10 cellular contexts compared by ENCODE assay signal in the genomic region with DNA sequence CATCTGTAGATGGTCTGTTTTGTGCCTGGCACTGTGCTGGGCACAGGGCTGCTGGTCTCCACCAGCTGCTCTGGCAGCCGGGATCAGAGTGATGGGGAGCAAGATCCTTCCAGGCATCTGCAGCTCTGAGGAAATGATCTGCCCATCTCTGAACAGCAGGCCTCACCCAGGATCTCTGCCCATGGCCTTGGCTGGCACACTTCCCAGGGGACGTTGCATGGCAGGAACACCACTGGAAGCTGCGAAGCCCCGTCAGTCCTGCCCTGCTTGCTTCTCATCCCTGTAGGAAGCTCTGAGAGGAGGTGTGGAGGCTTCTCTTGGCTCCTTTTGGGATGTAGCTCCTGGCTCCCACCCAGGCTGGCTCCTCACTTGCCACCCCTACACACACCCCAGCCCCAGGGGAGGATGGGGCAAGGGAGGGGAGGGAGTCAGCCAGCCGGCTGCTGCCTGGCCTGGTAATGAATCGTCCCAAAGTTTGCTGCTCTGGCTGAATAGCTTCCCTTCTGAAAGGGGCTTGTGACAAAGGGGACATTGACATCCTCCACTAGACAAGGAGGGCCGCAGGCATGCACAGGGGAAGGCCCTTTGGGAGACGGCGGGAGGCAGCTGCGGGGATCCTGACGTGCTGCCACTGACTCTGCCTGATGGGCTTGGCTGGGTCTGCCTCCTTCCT.
DNase-seq lines count a peak whose midpoint lies in the region; TF ChIP-seq lines count a peak whose summit lies in the region.
"Had no signal": no experiment of that assay in that cellular context is flagged by ENCODE, and none has a peak within 500 bp of the region (broad histone marks: within the 10 kb centered on the region; RNA-seq: fewer than 3 reads in every experiment).

No MANE protein-coding gene starts in this region.

- H3K4me1 ChIP-seq in adipocyte (ENCODE audit: control insufficient read depth, insufficient read depth, low read length): no peaks in the 10 kb centered on the region
- H3K4me1 ChIP-seq in spleen: peaks cover 0 to 5% (median 2%) of the 10 kb centered on the region in 6 donors

- H3K9ac ChIP-seq in adipocyte (ENCODE audit: low read length): no peak overlapping the region

- no peak for TF ChIP-seq CTCF in spleen (IDR thresholded peaks at IDR 0.05 in 8 of 11, conservative IDR thresholded peaks at IDR 0.05 in 3 of 11)

- H3K4me3 ChIP-seq in adipocyte (ENCODE audit: low read length): no peak overlapping the region
- H3K4me3 ChIP-seq in spleen: no peak overlapping the region

- H3K27me3 ChIP-seq in adipocyte (replicated peaks; ENCODE audit: control insufficient read depth, insufficient read depth, low read length) (peaks cover 11% of the 10 kb centered on the region), spleen (replicated peaks in 1 of 7) (no peaks in the 10 kb centered on the region)

- WGBS in spleen, 5 donors: 74 to 87% (median 80%) methylated on average over 2 to 11 of the region's 11 CpGs

- TF ChIP-seq POLR2A in spleen (IDR thresholded peaks at IDR 0.05): no peak

- no peak overlapping the region for H3K27ac ChIP-seq in spleen

- H3K9me3 ChIP-seq in adipocyte (ENCODE audit: control insufficient read depth, low read length) (no peaks in the 10 kb centered on the region), spleen (no peaks in the 10 kb centered on the region)

- H3K36me3 ChIP-seq in adipocyte (ENCODE audit: control insufficient read depth, insufficient read depth, low read length, severe bottlenecking) (no peaks in the 10 kb centered on the region), spleen (no peaks in the 10 kb centered on the region)

- intact Hi-C loops in spleen (cut with DNase I; ENCODE audit: low total_unique reads): no loop called here

- DNase-seq in NCI-H1694 (lab: John Stamatoyannopoulos, UW): peak; percentile 10
- no peak for DNase-seq in NCI-H1694 treated with DMSO at 0.1 percent for 48 hours (lab: John Stamatoyannopoulos, UW)
- peak; percentile 39 for DNase-seq in adipocyte (ENCODE audit: low read depth)
- DNase-seq in hippocampal formation (lab: John Stamatoyannopoulos, UW): peak; percentile 45 to 64
- peak; percentile 21 for DNase-seq in spleen
- no peak for DNase-seq in activated T-cell treated with anti-CD3 and anti-CD28 coated beads, Interleukin-2, amount 50 U/mL, for 48 hours
- DNase-seq in DMS153 treated with DMSO at 0.1 percent for 48 hours (lab: John Stamatoyannopoulos, UW; ENCODE audit: unreplicated experiment): no peak
- DNase-seq in HPDE6-E6E7 (ENCODE audit: extremely low spot score): no peak
- DNase-seq: NCI-H187, OCI-M1 had no signal

Comparison
In these comparisons a context has a peak if more than half of its experiments do, and no peak if none do; other contexts are left out.
1. DNase-seq: peak in NCI-H1694 (single experiment), adipocyte (single experiment), hippocampal formation (2 of 2) and spleen (single experiment); none in NCI-H1694 treated with DMSO at 0.1 percent for 48 hours (single experiment), activated T-cell treated with anti-CD3 and anti-CD28 coated beads, Interleukin-2, amount 50 U/mL, for 48 hours (0 of 2), DMS153 treated with DMSO at 0.1 percent for 48 hours (single experiment) and HPDE6-E6E7 (single experiment).